ENCODE assay signal across 12 cellular contexts in the genomic region with DNA sequence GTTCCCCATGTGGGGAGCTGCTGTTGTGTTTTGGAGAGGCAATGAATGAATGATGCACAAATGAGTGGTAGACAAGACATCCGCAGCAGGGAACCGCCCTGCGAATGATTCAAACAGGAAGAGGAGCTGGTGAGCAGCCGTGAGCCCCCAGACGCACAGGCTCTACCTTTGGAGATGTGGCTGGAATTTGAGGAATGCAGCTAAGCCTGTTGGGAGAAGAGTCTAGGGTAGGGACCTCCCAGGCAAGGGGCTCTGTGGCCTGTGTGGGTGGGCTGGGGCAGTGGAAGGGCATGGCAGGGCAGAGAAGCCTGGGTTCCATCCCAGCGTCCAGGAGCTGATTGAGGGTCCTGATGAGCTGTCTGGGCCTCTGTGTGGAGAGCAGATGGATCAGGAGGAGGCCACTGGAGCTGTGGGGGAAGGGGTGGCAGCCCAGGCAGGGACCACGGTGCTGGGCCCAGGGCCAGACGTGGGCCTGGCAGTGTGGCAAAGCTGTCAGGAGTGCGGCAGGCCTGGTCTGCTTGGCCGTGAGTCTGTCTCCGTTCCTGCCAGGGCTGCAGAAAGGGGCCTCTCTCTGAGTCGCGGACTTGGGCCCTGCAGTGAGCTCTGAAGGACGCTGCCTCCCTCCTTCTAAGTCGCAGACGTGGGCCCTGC. TPM values are rescaled to one million over a fixed set of nuclear protein-coding genes. Genes with fewer than 3 reads are reported as not detected.
DNase-seq lines count a peak whose midpoint lies in the region; ATAC-seq and TF ChIP-seq lines count a peak whose summit lies in the region.
"Had no signal": no experiment of that assay in that cellular context is flagged by ENCODE, and none has a peak within 500 bp of the region (broad histone marks: within the 10 kb centered on the region; RNA-seq: fewer than 3 reads in every experiment).

No MANE protein-coding gene starts in this region.

- peaks cover 4% of the 10 kb centered on the region; the same call in 1 of the 2 replicates for H3K36me3 ChIP-seq in GM23338 (ENCODE audit: insufficient read depth)
- H3K36me3 ChIP-seq in heart right ventricle = peaks cover 0 to 87% (median 20%) of the 10 kb centered on the region in 9 donors
- H3K36me3 ChIP-seq: prostate gland, transverse colon had no signal

- 0 out of 2 replicates have a peak, but pooled peaks cover 14% of the 10 kb centered on the region for H4K20me1 ChIP-seq in GM23338 (replicated peaks; ENCODE audit: insufficient read depth)

- no peaks in the 10 kb centered on the region for H3K27me3 ChIP-seq in GM23338 (ENCODE audit: insufficient read depth)
- no peaks in the 10 kb centered on the region for H3K27me3 ChIP-seq in heart right ventricle
- H3K27me3 ChIP-seq: transverse colon had no signal

- no peaks in the 10 kb centered on the region for H3K79me2 ChIP-seq in GM23338 (replicated peaks; ENCODE audit: insufficient read depth)

- H3K9me3 Mint-ChIP-seq in GM23338 = no peaks in the 10 kb centered on the region

- no peak overlapping the region for H3K4me3 ChIP-seq in GM23338
- H3K4me3 ChIP-seq in heart right ventricle = no peak overlapping the region
- H3K4me3 ChIP-seq: prostate gland, transverse colon had no signal

- no peak overlapping the region for H2AFZ ChIP-seq in GM23338

- peak; percentile 73 for DNase-seq in GM23338 (ENCODE audit: low spot score)
- DNase-seq in anterior cingulate cortex (lab: John Stamatoyannopoulos, UW) = peak in 30 of 58 donors; percentile 9 to 69 (median 32)
- DNase-seq in heart right ventricle = peak in 1 of 2 donors; percentile 45
- DNase-seq in putamen (ENCODE audit: low spot score) = peak; percentile 29
- no peak for DNase-seq in DMS53 (lab: John Stamatoyannopoulos, UW)
- DNase-seq in NCI-H2081 (lab: John Stamatoyannopoulos, UW) = no peak
- DNase-seq in NCI-H1417 treated with DMSO at 0.1 percent for 48 hours (lab: John Stamatoyannopoulos, UW) = no peak
- DNase-seq: COR-L47, NCI-H1417, transverse colon had no signal

- ATAC-seq in GM23338 (peak; percentile 93), heart right ventricle (peak; percentile 58 to 90 (median 80)), HG02571 (IDR thresholded peaks at IDR 0.05; ENCODE audit: unreplicated experiment) (no peak)

- H3K36me3 Mint-ChIP-seq in GM23338 (ENCODE audit: low read depth) = peaks cover 23% of the 10 kb centered on the region

- no peak overlapping the region for H3K4me2 ChIP-seq in GM23338

- intact Hi-C loops in heart right ventricle (cut with DNase I) = no loop called here

- WGBS in heart right ventricle, 2 donors = 52 to 61% methylated on average over 16 of the region's 16 CpGs

- H3K27me3 Mint-ChIP-seq in GM23338 (ENCODE audit: insufficient read depth, low read depth, poor library complexity) = peaks cover 3% of the 10 kb centered on the region

- H3K4me1 ChIP-seq in GM23338 (ENCODE audit: insufficient read depth) (no peaks in the 10 kb centered on the region), heart right ventricle (peaks cover 0 to 21% (median 8%) of the 10 kb centered on the region in 9 donors)
- H3K4me1 ChIP-seq: prostate gland had no signal

- H3K27ac ChIP-seq in GM23338 (ENCODE audit: low read depth) = 0 out of 2 replicates have a peak overlapping the region, but pooled peaks have one; percentile 55
- H3K27ac ChIP-seq in heart right ventricle = peak overlapping the region in 3 of 10 donors; percentile 14 to 55 (median 43)
- H3K27ac ChIP-seq: prostate gland had no signal

- H3K9me3 ChIP-seq in heart right ventricle = no peaks in the 10 kb centered on the region
- H3K9me3 ChIP-seq: prostate gland, transverse colon had no signal

- peaks cover 16% of the 10 kb centered on the region for H3K4me1 Mint-ChIP-seq in GM23338

- no peaks in the 10 kb centered on the region for H3K9me2 ChIP-seq in GM23338 (ENCODE audit: insufficient read depth)

- no peak overlapping the region; the same call in 2 of the 3 replicates for H3K4me3 Mint-ChIP-seq in GM23338

- 0 out of 2 replicates have a peak, but pooled peaks cover 4% of the 10 kb centered on the region for H3F3A ChIP-seq in GM23338 (replicated peaks; ENCODE audit: low read depth)

- peak overlapping the region; percentile 91 for H3K27ac Mint-ChIP-seq in GM23338

- TF ChIP-seq CTCF in GM23338 (conservative IDR thresholded peaks at IDR 0.05; ENCODE audit: low read depth in 2 of 2) (no peak), heart right ventricle (IDR thresholded peaks at IDR 0.05) (no peak)

TF ChIP-seq in GM23338, 12 proteins besides CTCF, POLR2A, EP300 and RAD21:
- no peak for TF ChIP-seq ZNF331 (CRISPR knock-in tag; IDR thresholded peaks at IDR 0.05; ENCODE audit: low read depth)
- no peak for TF ChIP-seq STAT1 (IDR thresholded peaks at IDR 0.05; ENCODE audit: unreplicated experiment)
- no peak for TF ChIP-seq JUNB (IDR thresholded peaks at IDR 0.05; ENCODE audit: unreplicated experiment)
- TF ChIP-seq, protein P1, sequence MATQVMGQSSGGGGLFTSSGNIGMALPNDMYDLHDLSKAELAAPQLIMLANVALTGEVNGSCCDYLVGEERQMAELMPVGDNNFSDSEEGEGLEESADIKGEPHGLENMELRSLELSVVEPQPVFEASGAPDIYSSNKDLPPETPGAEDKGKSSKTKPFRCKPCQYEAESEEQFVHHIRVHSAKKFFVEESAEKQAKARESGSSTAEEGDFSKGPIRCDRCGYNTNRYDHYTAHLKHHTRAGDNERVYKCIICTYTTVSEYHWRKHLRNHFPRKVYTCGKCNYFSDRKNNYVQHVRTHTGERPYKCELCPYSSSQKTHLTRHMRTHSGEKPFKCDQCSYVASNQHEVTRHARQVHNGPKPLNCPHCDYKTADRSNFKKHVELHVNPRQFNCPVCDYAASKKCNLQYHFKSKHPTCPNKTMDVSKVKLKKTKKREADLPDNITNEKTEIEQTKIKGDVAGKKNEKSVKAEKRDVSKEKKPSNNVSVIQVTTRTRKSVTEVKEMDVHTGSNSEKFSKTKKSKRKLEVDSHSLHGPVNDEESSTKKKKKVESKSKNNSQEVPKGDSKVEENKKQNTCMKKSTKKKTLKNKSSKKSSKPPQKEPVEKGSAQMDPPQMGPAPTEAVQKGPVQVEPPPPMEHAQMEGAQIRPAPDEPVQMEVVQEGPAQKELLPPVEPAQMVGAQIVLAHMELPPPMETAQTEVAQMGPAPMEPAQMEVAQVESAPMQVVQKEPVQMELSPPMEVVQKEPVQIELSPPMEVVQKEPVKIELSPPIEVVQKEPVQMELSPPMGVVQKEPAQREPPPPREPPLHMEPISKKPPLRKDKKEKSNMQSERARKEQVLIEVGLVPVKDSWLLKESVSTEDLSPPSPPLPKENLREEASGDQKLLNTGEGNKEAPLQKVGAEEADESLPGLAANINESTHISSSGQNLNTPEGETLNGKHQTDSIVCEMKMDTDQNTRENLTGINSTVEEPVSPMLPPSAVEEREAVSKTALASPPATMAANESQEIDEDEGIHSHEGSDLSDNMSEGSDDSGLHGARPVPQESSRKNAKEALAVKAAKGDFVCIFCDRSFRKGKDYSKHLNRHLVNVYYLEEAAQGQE (IDR thresholded peaks at IDR 0.05; ENCODE audit: unreplicated experiment) = no peak

RNA-seq across cellular contexts. Expression of a gene that starts 41.8 kb away (rescaled TPM):
- total RNA-seq in GM23338 (2014; rRNA removed; shearing (Covaris generic)) = 25.7 and 38.0 TPM in 2 replicates
- 12.3 and 12.5 TPM in 2 replicates for polyA plus RNA-seq in GM23338 (2016; fragmentation: Nextera tagmentation; extraction: Ambion mirVana)
- total RNA-seq in heart right ventricle = 100 to 1,000 TPM in 9 of 10 donors, 10 to 100 TPM in 1; 97.7 to 307 (median 225) TPM
- 10 to 100 TPM; 40.9 to 73.3 TPM for polyA plus RNA-seq in heart right ventricle

RNA-seq across cellular contexts. Expression of a gene that starts 52.3 kb away (rescaled TPM):
- total RNA-seq in GM23338 (2014; rRNA removed; shearing (Covaris generic)) = 80.0 and 92.0 TPM in 2 replicates
- polyA plus RNA-seq in GM23338 (2016; fragmentation: Nextera tagmentation; extraction: Ambion mirVana) = 40.2 and 42.9 TPM in 2 replicates
- 10 to 100 TPM; 30.9 to 51.4 (median 38.3) TPM for total RNA-seq in heart right ventricle
- polyA plus RNA-seq in heart right ventricle = 10 to 100 TPM; 16.4 to 23.0 TPM

Comparison
In these comparisons a context has a peak if more than half of its experiments do, and no peak if none do; other contexts are left out.
1. DNase-seq: peak in GM23338 (single experiment), anterior cingulate cortex (30 of 58) and putamen (single experiment); none in DMS53 (single experiment), NCI-H2081 (0 of 2) and NCI-H1417 treated with DMSO at 0.1 percent for 48 hours (single experiment).